In genomic region chr1:225881081-225882007, GRCh38 we compare ENCODE assay signal across 8 cellular contexts. TPM values are rescaled to one million over a fixed set of nuclear protein-coding genes. Genes with fewer than 3 reads are reported as not detected.
DNase-seq lines count a peak whose midpoint lies in the region; ATAC-seq and TF ChIP-seq lines count a peak whose summit lies in the region.

No MANE protein-coding gene starts in this region.

- H3K27ac ChIP-seq in HUES48 (ENCODE audit: low read depth, low read length) (peak overlapping the region; percentile 92), thymus (ENCODE audit: low read depth) (peak overlapping the region; percentile 93)

- H3K4me3 Mint-ChIP-seq in activated CD4-positive, alpha-beta memory T cell treated with anti-CD3 and anti-CD28 coated beads for 36 hours = peak overlapping the region; percentile 88

- DNase-seq in GM13976 (ENCODE audit: low spot score) (peak; percentile 64), epithelial cell of esophagus (ENCODE audit: low read depth) (peak; percentile 47), mucosa of gallbladder (ENCODE audit: low spot score) (peak; percentile 44)
- peak; percentile 72 for DNase-seq in activated CD4-positive, alpha-beta memory T cell treated with anti-CD3 and anti-CD28 coated beads for 36 hours

- no peaks in the 10 kb centered on the region for H3K27me3 Mint-ChIP-seq in activated CD4-positive, alpha-beta memory T cell treated with anti-CD3 and anti-CD28 coated beads for 36 hours

- H3K9me3 Mint-ChIP-seq in activated CD4-positive, alpha-beta memory T cell treated with anti-CD3 and anti-CD28 coated beads for 36 hours = no peaks in the 10 kb centered on the region

- H3K9ac ChIP-seq in HUES48 (ENCODE audit: low read depth, low read length) = peak overlapping the region; percentile 70

- peak overlapping the region; percentile 92 for H3K27ac Mint-ChIP-seq in activated CD4-positive, alpha-beta memory T cell treated with anti-CD3 and anti-CD28 coated beads for 36 hours

- CTCF ChIA-PET in activated CD4-positive, alpha-beta memory T cell treated with anti-CD3 and anti-CD28 coated beads for 36 hours (lab: Charles Lee) = interaction anchor here (0.7 to 5.8 kb wide), 15 partner anchors 11 to 407 kb away, joined by 3 to 41 read pairs (median 3); partner anchors contain the start of genes PYCR2 and SRP9

- ATAC-seq in GM18870 (IDR thresholded peaks at IDR 0.05; ENCODE audit: unreplicated experiment) = no peak
- no peak for ATAC-seq in HG03097 (IDR thresholded peaks at IDR 0.05; ENCODE audit: low FRiP score, unreplicated experiment)

- intact Hi-C loops in activated CD4-positive, alpha-beta memory T cell treated with anti-CD3 and anti-CD28 coated beads for 36 hours (cut with micrococcal nuclease) = loop anchor here (1.0 to 2.0 kb wide), 5 partner anchors 15 to 105 kb away; partner anchors contain the start of genes PYCR2 and SRP9

- H3K4me1 ChIP-seq in HUES48 (ENCODE audit: control insufficient read depth, insufficient read depth, low read length) (peaks cover 17% of the 10 kb centered on the region), thymus (ENCODE audit: control insufficient read depth, insufficient read depth, low read length) (peaks cover 37% of the 10 kb centered on the region)

- POLR2A ChIA-PET in activated CD4-positive, alpha-beta memory T cell treated with anti-CD3 and anti-CD28 coated beads for 36 hours (lab: Charles Lee) = interaction anchor here (0.7 to 4.2 kb wide), 17 partner anchors 10 to 437 kb away, joined by 3 to 49 read pairs (median 4); partner anchors contain the start of genes H3-3A, PYCR2 and SRP9

- H3K4me1 Mint-ChIP-seq in activated CD4-positive, alpha-beta memory T cell treated with anti-CD3 and anti-CD28 coated beads for 36 hours (ENCODE audit: low read depth) = peaks cover 54% of the 10 kb centered on the region

- peaks cover 8% of the 10 kb centered on the region; the same call in 1 of the 2 replicates for H3K27me3 ChIP-seq in HUES48 (ENCODE audit: control insufficient read depth, insufficient read depth, low read length)
- no peaks in the 10 kb centered on the region for H3K27me3 ChIP-seq in thymus (ENCODE audit: control insufficient read depth, insufficient read depth)

- H3K36me3 Mint-ChIP-seq in activated CD4-positive, alpha-beta memory T cell treated with anti-CD3 and anti-CD28 coated beads for 36 hours = peaks cover 6% of the 10 kb centered on the region

- H3K4me3 ChIP-seq in HUES48 (ENCODE audit: low read depth, low read length) (peak overlapping the region; percentile 86), epithelial cell of esophagus (ENCODE audit: low read length) (peak overlapping the region; percentile 85), thymus (ENCODE audit: low read length) (peak overlapping the region; percentile 86)

- H3K36me3 ChIP-seq in HUES48 (ENCODE audit: control insufficient read depth, insufficient read depth, low read length) (peaks cover 27% of the 10 kb centered on the region; the same call in 1 of the 2 replicates), thymus (ENCODE audit: control insufficient read depth, insufficient read depth) (peaks cover 7% of the 10 kb centered on the region)

- TF ChIP-seq CTCF in GM13976 (IDR thresholded peaks at IDR 0.05; ENCODE audit: borderline replicate concordance, control extremely low read depth, extremely low read depth, insufficient read depth, missing control alignments) = no peak
- no peak for TF ChIP-seq CTCF in epithelial cell of esophagus (IDR thresholded peaks at IDR 0.05; ENCODE audit: insufficient read depth, low read depth, low read length, missing control alignments)

- H3K9me3 ChIP-seq in HUES48 (ENCODE audit: control insufficient read depth, insufficient read depth, low read length) (no peaks in the 10 kb centered on the region), thymus (ENCODE audit: control insufficient read depth) (peaks cover 2% of the 10 kb centered on the region)

- 2% methylated on average over 28 of the region's 28 CpGs for WGBS in thymus

- in situ Hi-C loops in GM13976 (cut with MboI; ENCODE audit: low sequenced_read_pairs, unreplicated experiment) = no loop called here

RNA-seq across cellular contexts. Expression of gene TMEM63A, which starts 0.8 kb away (rescaled TPM):
- total RNA-seq in activated CD4-positive, alpha-beta memory T cell treated with anti-CD3 and anti-CD28 coated beads for 36 hours = 10 to 100 TPM; 52.2 to 59.1 TPM
- 153 TPM for total RNA-seq in mucosa of gallbladder
- 38.8 TPM for polyA plus RNA-seq in thymus

RNA-seq across cellular contexts. Expression of gene LEFTY1, which starts 7.6 kb away (rescaled TPM):
- under 1 TPM in 1 of 2 experiments, not detected in 1; 0.19 TPM for total RNA-seq in activated CD4-positive, alpha-beta memory T cell treated with anti-CD3 and anti-CD28 coated beads for 36 hours
- 1.5 TPM for total RNA-seq in mucosa of gallbladder
- polyA plus RNA-seq in thymus = 1.2 TPM

RNA-seq across cellular contexts. Expression of gene PYCR2, which starts 42.7 kb away (rescaled TPM):
- total RNA-seq in activated CD4-positive, alpha-beta memory T cell treated with anti-CD3 and anti-CD28 coated beads for 36 hours = 100 to 1,000 TPM; 127 TPM
- 71.8 TPM for total RNA-seq in mucosa of gallbladder
- polyA plus RNA-seq in thymus = 80.7 TPM

RNA-seq across cellular contexts. Expression of gene LEFTY2, which starts 59.7 kb away (rescaled TPM):
- not detected for total RNA-seq in activated CD4-positive, alpha-beta memory T cell treated with anti-CD3 and anti-CD28 coated beads for 36 hours
- total RNA-seq in mucosa of gallbladder = 0.23 TPM
- polyA plus RNA-seq in thymus = 1.5 TPM
